In genomic region chr18:33761363-33761762, GRCh38 we compare ENCODE assay signal across 8 cellular contexts.
DNase-seq lines count a peak whose midpoint lies in the region; ATAC-seq and TF ChIP-seq lines count a peak whose summit lies in the region.

No MANE protein-coding gene starts in this region.

- no peak overlapping the region for H3T11ph ChIP-seq in H9 (ENCODE audit: low read length)

- H3K27ac Mint-ChIP-seq in H9, result no peak overlapping the region

- H3K18ac ChIP-seq in H9 (ENCODE audit: insufficient read length, low read depth, low read length), result no peak overlapping the region

- ATAC-seq in RWPE2 (ENCODE audit: low read depth), result peak; percentile 49; the same call in 1 of the 3 replicates
- ATAC-seq in heart right ventricle, result no peak
- no peak for ATAC-seq in GM21447 (IDR thresholded peaks at IDR 0.05; ENCODE audit: unreplicated experiment)

- H3K36me3 ChIP-seq in RWPE2 (ENCODE audit: low read depth) (no peaks in the 10 kb centered on the region), heart right ventricle (no peaks in the 10 kb centered on the region)

- DNase-seq in ACHN, result peak; percentile 26
- no peak for DNase-seq in H9
- DNase-seq in RWPE2 (ENCODE audit: low spot score), result no peak
- DNase-seq in heart right ventricle, result peak in 1 of 2 donors; percentile 8
- no peak for DNase-seq in NOMO-1 treated with dmso at 0.1 percent for 144 hours (lab: John Stamatoyannopoulos, UW; ENCODE audit: unreplicated experiment)
- DNase-seq in stimulated activated naive CD4-positive, alpha-beta T cell (lab: John Stamatoyannopoulos, UW), result no peak
- no peak for DNase-seq in activated naive CD4-positive, alpha-beta T cell (lab: John Stamatoyannopoulos, UW)

- H3K23me2 ChIP-seq in H9 (ENCODE audit: insufficient read length, low read depth, low read length, poor library complexity, severe bottlenecking), result no peaks in the 10 kb centered on the region

- H3K79me1 ChIP-seq in H9 (ENCODE audit: insufficient read depth, low read depth, low read length, poor library complexity, severe bottlenecking), result no peaks in the 10 kb centered on the region

- H3K4ac ChIP-seq in H9 (ENCODE audit: low read depth, low read length), result no peak overlapping the region

- no peaks in the 10 kb centered on the region for H4K20me1 ChIP-seq in H9 (ENCODE audit: control insufficient read depth, insufficient read depth, insufficient read length)

- peak; percentile 41; the same call in 2 of the 3 replicates for TF ChIP-seq CTCF in H9 (conservative IDR thresholded peaks at IDR 0.05)
- TF ChIP-seq CTCF in RWPE2 (IDR thresholded peaks at IDR 0.05; ENCODE audit: poor library complexity, severe bottlenecking), result peak; percentile 73
- peak in 6 of 9 donors; percentile 37 to 56 (median 44) for TF ChIP-seq CTCF in heart right ventricle (IDR thresholded peaks at IDR 0.05)

- no peaks in the 10 kb centered on the region for H3K27me3 Mint-ChIP-seq in H9 (ENCODE audit: low read depth)

- H3K9me3 Mint-ChIP-seq in H9, result no peaks in the 10 kb centered on the region

- no peak overlapping the region for H2BK120ac ChIP-seq in H9 (ENCODE audit: low read depth, low read length, poor library complexity, severe bottlenecking)

- H3K4me1 ChIP-seq in H9 (ENCODE audit: insufficient read depth, low read length) (no peaks in the 10 kb centered on the region), RWPE2 (ENCODE audit: insufficient read depth, poor library complexity, severe bottlenecking) (peaks cover 6% of the 10 kb centered on the region), heart right ventricle (no peaks in the 10 kb centered on the region)

- H3K9ac ChIP-seq in H9 (ENCODE audit: extremely low read depth, insufficient read length, low read length), result no peak overlapping the region

- in situ Hi-C loops in ACHN (cut with HindIII; ENCODE audit: low pct_ligation_motif_present, low pct_unique_long_range_greater_than_20kb, low sequenced_read_pairs), result no loop called here

- no peaks in the 10 kb centered on the region for H3K4me1 Mint-ChIP-seq in H9

- H4K91ac ChIP-seq in H9 (ENCODE audit: insufficient read length, low read depth, low read length), result no peak overlapping the region

- no peaks in the 10 kb centered on the region for H3K79me2 ChIP-seq in H9 (ENCODE audit: insufficient read depth, low read length)

- H3K14ac ChIP-seq in H9 (ENCODE audit: insufficient read depth, low read length), result no peak overlapping the region

- H3K9me3 ChIP-seq in H9 (ENCODE audit: control insufficient read depth, low read depth, low read length) (no peaks in the 10 kb centered on the region), RWPE2 (ENCODE audit: severe bottlenecking) (no peaks in the 10 kb centered on the region), heart right ventricle (peaks cover 0 to 6% (median 0%) of the 10 kb centered on the region in 11 donors)

- H3K4me2 ChIP-seq in H9 (ENCODE audit: insufficient read depth, insufficient read length, low read length), result no peak overlapping the region

- H3K27me3 ChIP-seq in H9 (ENCODE audit: insufficient read depth, low read length) (no peaks in the 10 kb centered on the region), RWPE2 (ENCODE audit: insufficient read depth, poor library complexity, severe bottlenecking) (peaks cover 4% of the 10 kb centered on the region), heart right ventricle (no peaks in the 10 kb centered on the region)

- no peak overlapping the region for H2BK12ac ChIP-seq in H9 (ENCODE audit: insufficient read length, low read depth, low read length)

- H3K27ac ChIP-seq in H9 (ENCODE audit: insufficient read length, low read depth, low read length) (no peak overlapping the region), RWPE2 (ENCODE audit: poor library complexity, severe bottlenecking) (no peak overlapping the region), heart right ventricle (no peak overlapping the region)

- H2AFZ ChIP-seq in H9 (ENCODE audit: low read length), result no peak overlapping the region

- no peak overlapping the region for H2BK20ac ChIP-seq in H9 (ENCODE audit: low read depth, low read length, poor library complexity, severe bottlenecking)

- no peak overlapping the region for H2BK15ac ChIP-seq in H9 (ENCODE audit: low read depth, low read length)

- no peak overlapping the region for H4K5ac ChIP-seq in H9 (ENCODE audit: insufficient read length, low read depth, low read length)

- no peak overlapping the region for H2AK5ac ChIP-seq in H9 (ENCODE audit: insufficient read length, low read length)

- no peak overlapping the region for H2BK5ac ChIP-seq in H9 (ENCODE audit: insufficient read length, low read length)

- intact Hi-C loops in heart right ventricle (cut with DNase I), result loop anchor here in 7 of 10 donors (2.0 to 10.0 kb wide), 5 partner anchors 317 to 529 kb away; partner anchors contain the start of gene CCDC178 (in 3 of the 7)

- H3K4me3 ChIP-seq in RWPE2 (ENCODE audit: severe bottlenecking), result no peak overlapping the region
- H3K4me3 ChIP-seq in heart right ventricle, result no peak overlapping the region

- no peak overlapping the region for H3K56ac ChIP-seq in H9 (ENCODE audit: insufficient read length, low read depth, low read length)

- H4K8ac ChIP-seq in H9 (replicated peaks; ENCODE audit: insufficient read length, low read depth, low read length), result no peak overlapping the region

- no peak overlapping the region for H3K4me3 Mint-ChIP-seq in H9

- no peaks in the 10 kb centered on the region for H3K36me3 Mint-ChIP-seq in H9 (ENCODE audit: insufficient read depth in 1 of 3, low read depth in 3 of 3)

- H3K23ac ChIP-seq in H9 (ENCODE audit: insufficient read length, low read depth, low read length), result no peak overlapping the region
